ENCODE assay signal across 26 cellular contexts in genomic region chr2:4539121-4539520, GRCh38.
"Had no signal": no experiment of that assay in that cellular context is flagged by ENCODE, and none has a peak within 500 bp of the region (broad histone marks: within the 10 kb centered on the region; RNA-seq: fewer than 3 reads in every experiment).

No MANE protein-coding gene starts in this region.

- H3K36me3 ChIP-seq: left ventricle myocardium inferior, pancreas, prostate gland, stomach, thyroid gland, transverse colon, upper lobe of left lung, vagina had no signal

- H3K27me3 ChIP-seq: pancreas, stomach, testis, transverse colon, upper lobe of left lung, vagina had no signal

- H3K36me3 Mint-ChIP-seq: mesothelial cell of epicardium; naive thymus-derived CD4-positive, alpha-beta T cell; natural killer cell treated with Interleukin-12 subunit alpha and Interleukin-12 subunit beta and Interleukin-15 and Interleukin-18, amount 100 ng/mL, for 72 hours; stimulated activated naive B cell treated with anti-CD40 and anti-IgM and Interleukin-4, amounts not matched to agents 10 μg/mL and 1 μg/mL and 100 μg/mL, for 72 hours had no signal

- FAIRE-seq: pancreas had no signal

- H3K27ac Mint-ChIP-seq: mesothelial cell of epicardium; naive thymus-derived CD4-positive, alpha-beta T cell; natural killer cell treated with Interleukin-12 subunit alpha and Interleukin-12 subunit beta and Interleukin-15 and Interleukin-18, amount 100 ng/mL, for 72 hours; stimulated activated naive B cell treated with anti-CD40 and anti-IgM and Interleukin-4, amounts not matched to agents 10 μg/mL and 1 μg/mL and 100 μg/mL, for 72 hours had no signal

- H3K4me3 ChIP-seq: left ventricle myocardium inferior, lung, pancreas, prostate gland, skin epidermis, stomach, testis, thyroid gland, transverse colon, upper lobe of left lung, vagina had no signal

- H3K4me3 Mint-ChIP-seq: mesothelial cell of epicardium; naive thymus-derived CD4-positive, alpha-beta T cell; natural killer cell treated with Interleukin-12 subunit alpha and Interleukin-12 subunit beta and Interleukin-15 and Interleukin-18, amount 100 ng/mL, for 72 hours; stimulated activated naive B cell treated with anti-CD40 and anti-IgM and Interleukin-4, amounts not matched to agents 10 μg/mL and 1 μg/mL and 100 μg/mL, for 72 hours had no signal

- DNase-seq: islet precursor cell; left ventricle myocardium inferior; mesendoderm; naive thymus-derived CD4-positive, alpha-beta T cell; nucleus accumbens; pancreas; retina; right cardiac atrium; stimulated activated CD4-positive, alpha-beta T cell treated with anti-CD3 and anti-CD28 coated beads, Interleukin-12 subunit alpha, Interleukin-12 subunit beta, amount 100 ng/mL, for 4 hours; stimulated activated CD4-positive, alpha-beta T cell treated with anti-CD3 and anti-CD28 coated beads, Interleukin-15, amount 100 ng/mL, for 24 hours; stimulated activated CD4-positive, alpha-beta T cell treated with anti-CD3 and anti-CD28 coated beads, Interleukin-2, amount 100 ng/mL, for 24 hours; stimulated activated CD4-positive, alpha-beta T cell treated with anti-CD3 and anti-CD28 coated beads, Interleukin-4, amount 100 ng/mL, for 1 hour; stimulated activated naive B cell treated with anti-CD40 and anti-IgM and Interleukin-4, amounts not matched to agents 10 μg/mL and 1 μg/mL and 100 μg/mL, for 72 hours; stimulated activated naive CD8-positive, alpha-beta T cell treated with anti-CD3 and anti-CD28 coated beads, Interleukin-15, Interleukin-2, amounts not matched to agents 100 U/mL and 50 U/mL, for 24 hours; stomach; testis; thyroid gland; transverse colon; upper lobe of left lung had no signal

- H3K27ac ChIP-seq: left ventricle myocardium inferior, pancreas, prostate gland, skin epidermis, stomach, testis, thyroid gland, transverse colon, upper lobe of left lung, vagina had no signal

- ATAC-seq: naive thymus-derived CD4-positive, alpha-beta T cell; natural killer cell treated with Interleukin-12 subunit alpha and Interleukin-12 subunit beta and Interleukin-15 and Interleukin-18, amount 100 ng/mL, for 72 hours; pancreas; right cardiac atrium; sciatic nerve; stimulated activated naive B cell treated with anti-CD40 and anti-IgM and Interleukin-4, amounts not matched to agents 10 μg/mL and 1 μg/mL and 100 μg/mL, for 72 hours; stimulated activated naive CD8-positive, alpha-beta T cell treated with anti-CD3 and anti-CD28 coated beads, Interleukin-15, Interleukin-2, amounts not matched to agents 100 U/mL and 50 U/mL, for 24 hours had no signal

- H3K4me1 ChIP-seq: left ventricle myocardium inferior, pancreas, prostate gland, stomach, testis, thyroid gland, transverse colon, upper lobe of left lung, vagina had no signal

- H3K9me3 ChIP-seq: pancreas, prostate gland, testis, thyroid gland, transverse colon, upper lobe of left lung, vagina had no signal

- H3K27me3 Mint-ChIP-seq: naive thymus-derived CD4-positive, alpha-beta T cell; natural killer cell treated with Interleukin-12 subunit alpha and Interleukin-12 subunit beta and Interleukin-15 and Interleukin-18, amount 100 ng/mL, for 72 hours; stimulated activated naive B cell treated with anti-CD40 and anti-IgM and Interleukin-4, amounts not matched to agents 10 μg/mL and 1 μg/mL and 100 μg/mL, for 72 hours had no signal

- H3K4me1 Mint-ChIP-seq: mesothelial cell of epicardium; naive thymus-derived CD4-positive, alpha-beta T cell; stimulated activated naive B cell treated with anti-CD40 and anti-IgM and Interleukin-4, amounts not matched to agents 10 μg/mL and 1 μg/mL and 100 μg/mL, for 72 hours had no signal
